ENCODE assay signal across 19 cellular contexts in genomic region chr10:47381427-47382379, GRCh38. TPM values are rescaled to one million over a fixed set of nuclear protein-coding genes. Genes with fewer than 3 reads are reported as not detected.
DNase-seq lines count a peak whose midpoint lies in the region; ATAC-seq and TF ChIP-seq lines count a peak whose summit lies in the region.
"Had no signal": no experiment of that assay in that cellular context is flagged by ENCODE, and none has a peak within 500 bp of the region (broad histone marks: within the 10 kb centered on the region; RNA-seq: fewer than 3 reads in every experiment).

No MANE protein-coding gene starts in this region.

- peaks cover 0 to 5% of the 10 kb centered on the region in 2 donors for H3K4me1 ChIP-seq in lung (ENCODE audit: control insufficient read depth in 2 of 2, insufficient read depth in 2 of 2, low read length in 2 of 2)
- H3K4me1 ChIP-seq in CD8-positive, alpha-beta memory T cell (ENCODE audit: insufficient read depth, low read length), result no peaks in the 10 kb centered on the region

- no peaks in the 10 kb centered on the region for H3K9me3 Mint-ChIP-seq in activated T-cell treated with anti-CD3 and anti-CD28 coated beads, Interleukin-2, amount 50 U/mL, for 4 hours
- H3K9me3 Mint-ChIP-seq in type B pancreatic cell, result no peaks in the 10 kb centered on the region
- peaks cover 0 to 2% (median 0%) of the 10 kb centered on the region in 5 donors for H3K9me3 Mint-ChIP-seq in CD8-positive, alpha-beta memory T cell
- H3K9me3 Mint-ChIP-seq: activated naive CD4-positive, alpha-beta T cell treated with anti-CD3 and anti-CD28 coated beads, Interleukin-2, amount 50 U/mL, for 24 hours; neural progenitor cell; stimulated activated memory B cell treated with anti-CD40 and anti-IgM and Interleukin-4, amounts not matched to agents 10 μg/mL and 1 μg/mL and 100 μg/mL, for 72 hours had no signal

- H3K27me3 Mint-ChIP-seq in activated T-cell treated with anti-CD3 and anti-CD28 coated beads, Interleukin-2, amount 50 U/mL, for 4 hours (ENCODE audit: low read depth), result peaks cover 62% of the 10 kb centered on the region
- peaks cover 54% of the 10 kb centered on the region for H3K27me3 Mint-ChIP-seq in type B pancreatic cell
- H3K27me3 Mint-ChIP-seq in CD8-positive, alpha-beta memory T cell, result peaks cover 38 to 73% of the 10 kb centered on the region in 2 donors

- POLR2A ChIA-PET in CD8-positive, alpha-beta memory T cell (lab: Charles Lee), result no interaction called here

- H3K27ac ChIP-seq in cingulate gyrus (ENCODE audit: low read depth, low read length), result peak overlapping the region; percentile 73
- no peak overlapping the region for H3K27ac ChIP-seq in lung (ENCODE audit: low read depth in 1 of 2, low read length in 1 of 2)
- H3K27ac ChIP-seq in CD8-positive, alpha-beta memory T cell (ENCODE audit: low read depth, low read length), result no peak overlapping the region
- H3K27ac ChIP-seq: esophagus squamous epithelium, neural progenitor cell, SJCRH30, tibial nerve had no signal

- CTCF ChIA-PET in CD8-positive, alpha-beta memory T cell (lab: Charles Lee), result no interaction called here

- H3K27me3 ChIP-seq in lung (ENCODE audit: control insufficient read depth, insufficient read depth), result no peaks in the 10 kb centered on the region
- H3K27me3 ChIP-seq in CD8-positive, alpha-beta memory T cell (ENCODE audit: insufficient read depth, low read length, poor library complexity, severe bottlenecking), result peaks cover 21% of the 10 kb centered on the region
- H3K27me3 ChIP-seq: SJCRH30, tibial nerve had no signal

- no peaks in the 10 kb centered on the region for H3K36me3 ChIP-seq in lung (ENCODE audit: control insufficient read depth in 2 of 2, insufficient read depth in 2 of 2, low read length in 2 of 2)
- H3K36me3 ChIP-seq in CD8-positive, alpha-beta memory T cell (ENCODE audit: insufficient read depth, low read length), result no peaks in the 10 kb centered on the region
- H3K36me3 ChIP-seq: esophagus squamous epithelium, neural progenitor cell, SJCRH30, tibial nerve had no signal

- no peak overlapping the region for H3K27ac Mint-ChIP-seq in type B pancreatic cell
- H3K27ac Mint-ChIP-seq in CD8-positive, alpha-beta memory T cell, result no peak overlapping the region
- H3K27ac Mint-ChIP-seq: activated naive CD4-positive, alpha-beta T cell treated with anti-CD3 and anti-CD28 coated beads, Interleukin-2, amount 50 U/mL, for 24 hours; CD14-positive monocyte; neural progenitor cell; stimulated activated memory B cell treated with anti-CD40 and anti-IgM and Interleukin-4, amounts not matched to agents 10 μg/mL and 1 μg/mL and 100 μg/mL, for 72 hours had no signal

- H3K4me3 Mint-ChIP-seq in activated T-cell treated with anti-CD3 and anti-CD28 coated beads, Interleukin-2, amount 50 U/mL, for 4 hours, result no peak overlapping the region
- no peak overlapping the region for H3K4me3 Mint-ChIP-seq in type B pancreatic cell
- H3K4me3 Mint-ChIP-seq in CD8-positive, alpha-beta memory T cell, result peak overlapping the region in 1 of 7 donors; percentile 42
- H3K4me3 Mint-ChIP-seq: activated naive CD4-positive, alpha-beta T cell treated with anti-CD3 and anti-CD28 coated beads, Interleukin-2, amount 50 U/mL, for 24 hours; neural progenitor cell; stimulated activated memory B cell treated with anti-CD40 and anti-IgM and Interleukin-4, amounts not matched to agents 10 μg/mL and 1 μg/mL and 100 μg/mL, for 72 hours had no signal

- H3K4me3 ChIP-seq in lung, result no peak overlapping the region
- H3K4me3 ChIP-seq in CD8-positive, alpha-beta memory T cell (ENCODE audit: low read length), result no peak overlapping the region
- H3K4me3 ChIP-seq: esophagus squamous epithelium, neural progenitor cell, SJCRH30, tibial nerve had no signal

- no peak for ATAC-seq in activated T-cell treated with anti-CD3 and anti-CD28 coated beads, Interleukin-2, amount 50 U/mL, for 4 hours
- ATAC-seq in lung (ENCODE audit: insufficient read depth, low FRiP score), result no peak
- no peak for ATAC-seq in GM19351 (IDR thresholded peaks at IDR 0.05; ENCODE audit: unreplicated experiment)
- ATAC-seq in GM19397 (IDR thresholded peaks at IDR 0.05; ENCODE audit: unreplicated experiment), result no peak
- ATAC-seq: stimulated activated memory B cell treated with anti-CD40 and anti-IgM and Interleukin-4, amounts not matched to agents 10 μg/mL and 1 μg/mL and 100 μg/mL, for 72 hours had no signal

- TF ChIP-seq CTCF in lung (IDR thresholded peaks at IDR 0.05; ENCODE audit: control extremely low read depth, extremely low read depth) (no peak), type B pancreatic cell (conservative IDR thresholded peaks at IDR 0.05) (no peak)

- no peaks in the 10 kb centered on the region for H3K9me3 ChIP-seq in lung (ENCODE audit: control insufficient read depth in 2 of 2, insufficient read depth in 1 of 2, low read length in 1 of 2)
- H3K9me3 ChIP-seq in CD8-positive, alpha-beta memory T cell (ENCODE audit: low read length), result no peaks in the 10 kb centered on the region
- H3K9me3 ChIP-seq: esophagus squamous epithelium, SJCRH30, tibial nerve had no signal

- no peaks in the 10 kb centered on the region for H3K36me3 Mint-ChIP-seq in activated T-cell treated with anti-CD3 and anti-CD28 coated beads, Interleukin-2, amount 50 U/mL, for 4 hours (ENCODE audit: insufficient read depth)
- H3K36me3 Mint-ChIP-seq in type B pancreatic cell, result no peaks in the 10 kb centered on the region
- peaks cover 0 to 3% (median 0%) of the 10 kb centered on the region in 3 donors for H3K36me3 Mint-ChIP-seq in CD8-positive, alpha-beta memory T cell
- H3K36me3 Mint-ChIP-seq: activated naive CD4-positive, alpha-beta T cell treated with anti-CD3 and anti-CD28 coated beads, Interleukin-2, amount 50 U/mL, for 24 hours; neural progenitor cell; stimulated activated memory B cell treated with anti-CD40 and anti-IgM and Interleukin-4, amounts not matched to agents 10 μg/mL and 1 μg/mL and 100 μg/mL, for 72 hours had no signal

- peaks cover 13% of the 10 kb centered on the region for H3K4me1 Mint-ChIP-seq in activated T-cell treated with anti-CD3 and anti-CD28 coated beads, Interleukin-2, amount 50 U/mL, for 4 hours (ENCODE audit: low read depth)
- H3K4me1 Mint-ChIP-seq in type B pancreatic cell (ENCODE audit: unreplicated experiment), result peaks cover 28% of the 10 kb centered on the region
- peaks cover 9 to 12% (median 11%) of the 10 kb centered on the region in 3 donors for H3K4me1 Mint-ChIP-seq in CD8-positive, alpha-beta memory T cell

- DNase-seq in activated T-cell treated with anti-CD3 and anti-CD28 coated beads, Interleukin-2, amount 50 U/mL, for 48 hours, result peak; percentile 9 to 11
- no peak for DNase-seq in activated T-cell treated with anti-CD3 and anti-CD28 coated beads, Interleukin-2, amount 50 U/mL, for 4 hours
- DNase-seq in lung (ENCODE audit: low spot score) (peak; percentile 27), type B pancreatic cell (ENCODE audit: extremely low spot score, unreplicated experiment) (peak; percentile 32)
- no peak for DNase-seq in CD8-positive, alpha-beta memory T cell
- DNase-seq: dermis blood vessel endothelial cell, DMS153, esophagus squamous epithelium, NCI-H1417 treated with DMSO at 0.1 percent for 48 hours, SJCRH30 had no signal

- WGBS in lung, 2 donors, result 81 to 91% methylated on average over 9 of the region's 9 CpGs

RNA-seq across cellular contexts. Expression of gene ZNF488, which starts 2.4 kb away (rescaled TPM):
- total RNA-seq in activated T-cell treated with anti-CD3 and anti-CD28 coated beads, Interleukin-2, amount 50 U/mL, for 4 hours, result under 1 TPM in 1 of 3 donors, not detected in 2; 0.10 TPM
- under 1 TPM; 0.37 to 0.64 TPM for total RNA-seq in lung
- polyA plus RNA-seq in lung, result under 1 TPM; 0.15 to 0.47 TPM
- total RNA-seq in type B pancreatic cell (ENCODE audit: low replicate concordance), result 4.0 and 4.9 TPM in 2 replicates
- total RNA-seq in CD8-positive, alpha-beta memory T cell, result under 1 TPM; 0.42 to 0.44 TPM
- not detected for polyA plus RNA-seq in CD8-positive, alpha-beta memory T cell
- polyA plus RNA-seq: CD14-positive monocyte had no signal

RNA-seq across cellular contexts. Expression of gene RBP3, which starts 33.5 kb away (rescaled TPM):
- not detected for total RNA-seq in activated T-cell treated with anti-CD3 and anti-CD28 coated beads, Interleukin-2, amount 50 U/mL, for 4 hours
- total RNA-seq in lung (not detected), type B pancreatic cell (ENCODE audit: low replicate concordance) (not detected in 2 replicates)
- polyA plus RNA-seq in lung, result under 1 TPM in 1 of 2 donors, not detected in 1; 0.01 TPM
- not detected for total RNA-seq in CD8-positive, alpha-beta memory T cell
- not detected for polyA plus RNA-seq in CD8-positive, alpha-beta memory T cell
- total RNA-seq: dermis blood vessel endothelial cell, esophagus squamous epithelium, renal cortical epithelial cell, SJCRH30, tibial nerve had no signal
- polyA plus RNA-seq: CD14-positive monocyte had no signal

RNA-seq across cellular contexts. Expression of gene GDF2, which starts 59.4 kb away (rescaled TPM):
- not detected for total RNA-seq in activated T-cell treated with anti-CD3 and anti-CD28 coated beads, Interleukin-2, amount 50 U/mL, for 4 hours
- total RNA-seq in lung, result not detected
- not detected for polyA plus RNA-seq in lung
- total RNA-seq in type B pancreatic cell (ENCODE audit: low replicate concordance), result not detected in 2 replicates
- total RNA-seq in CD8-positive, alpha-beta memory T cell, result not detected
- polyA plus RNA-seq in CD8-positive, alpha-beta memory T cell, result not detected
- total RNA-seq: dermis blood vessel endothelial cell, esophagus squamous epithelium, renal cortical epithelial cell, SJCRH30, tibial nerve had no signal
- polyA plus RNA-seq: CD14-positive monocyte had no signal

Comparison
In these comparisons a context has a peak if more than half of its experiments do, and no peak if none do; other contexts are left out.
1. DNase-seq: peak in activated T-cell treated with anti-CD3 and anti-CD28 coated beads, Interleukin-2, amount 50 U/mL, for 48 hours (2 of 2), lung (single experiment) and type B pancreatic cell (single experiment); none in activated T-cell treated with anti-CD3 and anti-CD28 coated beads, Interleukin-2, amount 50 U/mL, for 4 hours (single experiment) and CD8-positive, alpha-beta memory T cell (0 of 5).